In the genomic region with DNA sequence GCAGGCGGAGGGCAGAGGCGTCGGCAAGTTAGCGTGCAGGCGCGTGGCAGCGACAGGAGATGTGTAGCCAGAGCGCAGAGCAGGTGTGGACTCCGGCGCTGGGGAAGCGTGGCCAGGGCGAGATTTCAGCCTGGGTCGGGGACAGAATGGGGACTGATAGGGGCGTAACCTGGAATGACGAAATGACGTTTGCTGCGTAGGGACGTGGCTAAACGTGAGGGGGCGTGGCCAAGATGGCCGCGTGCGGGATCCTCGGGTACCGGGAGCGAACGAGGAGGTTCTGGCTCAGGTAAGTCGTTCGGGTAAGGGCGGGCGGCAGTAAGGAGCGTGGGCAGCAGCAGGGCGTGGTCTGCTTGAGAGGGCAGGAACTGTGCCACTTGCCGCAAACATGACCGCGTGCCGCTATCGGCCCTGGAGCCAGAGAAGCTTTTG, we compare ENCODE assay signal across 1 cellular context.
TF ChIP-seq lines count a peak whose summit lies in the region.

No MANE protein-coding gene starts in this region.

TF ChIP-seq in HEK293, 187 proteins besides CTCF, POLR2A, EP300 and RAD21 (continued from another document and continues in another):
- TF ChIP-seq ZNF280D (tag by site-specific recombination; IDR thresholded peaks at IDR 0.05) = no peak
- TF ChIP-seq ZNF239 (tag by site-specific recombination; IDR thresholded peaks at IDR 0.05) = no peak
- no peak for TF ChIP-seq ZNF426 (tag by site-specific recombination; IDR thresholded peaks at IDR 0.05)
- TF ChIP-seq ZNF701 (tag by site-specific recombination; IDR thresholded peaks at IDR 0.05) = no peak
- no peak for TF ChIP-seq MEIS1 (CRISPR knock-in tag; IDR thresholded peaks at IDR 0.05; ENCODE audit: borderline replicate concordance)
- TF ChIP-seq ZNF211 (tag by site-specific recombination; IDR thresholded peaks at IDR 0.05; ENCODE audit: low read depth) = no peak
- no peak for TF ChIP-seq ZFP37 (tag by site-specific recombination; IDR thresholded peaks at IDR 0.05)
- no peak for TF ChIP-seq ZNF776 (tag by site-specific recombination; IDR thresholded peaks at IDR 0.05; ENCODE audit: borderline replicate concordance)
- TF ChIP-seq ZNF423 (tag by site-specific recombination; IDR thresholded peaks at IDR 0.05) = no peak
- TF ChIP-seq ZNF398 (tag by site-specific recombination; IDR thresholded peaks at IDR 0.05) = no peak
- no peak for TF ChIP-seq ZSCAN30 (tag by site-specific recombination; IDR thresholded peaks at IDR 0.05)
- TF ChIP-seq, protein P1, sequence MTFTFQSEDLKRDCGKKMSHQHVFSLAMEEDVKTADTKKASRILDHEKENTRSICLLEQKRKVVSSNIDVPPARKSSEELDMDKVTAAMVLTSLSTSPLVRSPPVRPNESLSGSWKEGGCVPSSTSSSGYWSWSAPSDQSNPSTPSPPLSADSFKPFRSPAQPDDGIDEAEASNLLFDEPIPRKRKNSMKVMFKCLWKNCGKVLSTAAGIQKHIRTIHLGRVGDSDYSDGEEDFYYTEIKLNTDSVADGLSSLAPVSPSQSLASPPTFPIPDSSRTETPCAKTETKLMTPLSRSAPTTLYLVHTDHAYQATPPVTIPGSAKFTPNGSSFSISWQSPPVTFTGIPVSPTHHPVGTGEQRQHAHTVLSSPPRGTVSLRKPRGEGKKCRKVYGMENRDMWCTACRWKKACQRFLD (tag by site-specific recombination; IDR thresholded peaks at IDR 0.05) = no peak
- no peak for TF ChIP-seq ZNF670 (tag by site-specific recombination; IDR thresholded peaks at IDR 0.05; ENCODE audit: low read depth)
- TF ChIP-seq, protein P2, sequence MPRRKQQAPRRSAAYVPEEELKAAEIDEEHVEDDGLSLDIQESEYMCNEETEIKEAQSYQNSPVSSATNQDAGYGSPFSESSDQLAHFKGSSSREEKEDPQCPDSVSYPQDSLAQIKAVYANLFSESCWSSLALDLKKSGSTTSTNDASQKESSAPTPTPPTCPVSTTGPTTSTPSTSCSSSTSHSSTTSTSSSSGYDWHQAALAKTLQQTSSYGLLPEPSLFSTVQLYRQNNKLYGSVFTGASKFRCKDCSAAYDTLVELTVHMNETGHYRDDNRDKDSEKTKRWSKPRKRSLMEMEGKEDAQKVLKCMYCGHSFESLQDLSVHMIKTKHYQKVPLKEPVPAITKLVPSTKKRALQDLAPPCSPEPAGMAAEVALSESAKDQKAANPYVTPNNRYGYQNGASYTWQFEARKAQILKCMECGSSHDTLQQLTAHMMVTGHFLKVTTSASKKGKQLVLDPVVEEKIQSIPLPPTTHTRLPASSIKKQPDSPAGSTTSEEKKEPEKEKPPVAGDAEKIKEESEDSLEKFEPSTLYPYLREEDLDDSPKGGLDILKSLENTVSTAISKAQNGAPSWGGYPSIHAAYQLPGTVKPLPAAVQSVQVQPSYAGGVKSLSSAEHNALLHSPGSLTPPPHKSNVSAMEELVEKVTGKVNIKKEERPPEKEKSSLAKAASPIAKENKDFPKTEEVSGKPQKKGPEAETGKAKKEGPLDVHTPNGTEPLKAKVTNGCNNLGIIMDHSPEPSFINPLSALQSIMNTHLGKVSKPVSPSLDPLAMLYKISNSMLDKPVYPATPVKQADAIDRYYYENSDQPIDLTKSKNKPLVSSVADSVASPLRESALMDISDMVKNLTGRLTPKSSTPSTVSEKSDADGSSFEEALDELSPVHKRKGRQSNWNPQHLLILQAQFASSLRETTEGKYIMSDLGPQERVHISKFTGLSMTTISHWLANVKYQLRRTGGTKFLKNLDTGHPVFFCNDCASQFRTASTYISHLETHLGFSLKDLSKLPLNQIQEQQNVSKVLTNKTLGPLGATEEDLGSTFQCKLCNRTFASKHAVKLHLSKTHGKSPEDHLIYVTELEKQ (tag by site-specific recombination; IDR thresholded peaks at IDR 0.05; ENCODE audit: borderline replicate concordance) = no peak
- TF ChIP-seq ZNF830 (tag by site-specific recombination; IDR thresholded peaks at IDR 0.05; ENCODE audit: low read depth) = no peak
- TF ChIP-seq ZNF146 (tag by site-specific recombination; IDR thresholded peaks at IDR 0.05) = no peak
- TF ChIP-seq ZNF488 (tag by site-specific recombination; IDR thresholded peaks at IDR 0.05) = 0 out of 2 replicates have a peak, but pooled peaks have one; percentile 24
- no peak for TF ChIP-seq ZNF19 (tag by site-specific recombination; IDR thresholded peaks at IDR 0.05; ENCODE audit: low read depth)
- no peak for TF ChIP-seq ZFP41 (tag by site-specific recombination; IDR thresholded peaks at IDR 0.05; ENCODE audit: borderline replicate concordance)
- TF ChIP-seq ZNF837 (tag by site-specific recombination; IDR thresholded peaks at IDR 0.05) = no peak
- no peak for TF ChIP-seq ZNF658 (tag by site-specific recombination; IDR thresholded peaks at IDR 0.05)
- TF ChIP-seq TCF7L2 (IDR thresholded peaks at IDR 0.05; ENCODE audit: borderline replicate concordance, low read depth, low read length) = no peak
- TF ChIP-seq, protein P3, sequence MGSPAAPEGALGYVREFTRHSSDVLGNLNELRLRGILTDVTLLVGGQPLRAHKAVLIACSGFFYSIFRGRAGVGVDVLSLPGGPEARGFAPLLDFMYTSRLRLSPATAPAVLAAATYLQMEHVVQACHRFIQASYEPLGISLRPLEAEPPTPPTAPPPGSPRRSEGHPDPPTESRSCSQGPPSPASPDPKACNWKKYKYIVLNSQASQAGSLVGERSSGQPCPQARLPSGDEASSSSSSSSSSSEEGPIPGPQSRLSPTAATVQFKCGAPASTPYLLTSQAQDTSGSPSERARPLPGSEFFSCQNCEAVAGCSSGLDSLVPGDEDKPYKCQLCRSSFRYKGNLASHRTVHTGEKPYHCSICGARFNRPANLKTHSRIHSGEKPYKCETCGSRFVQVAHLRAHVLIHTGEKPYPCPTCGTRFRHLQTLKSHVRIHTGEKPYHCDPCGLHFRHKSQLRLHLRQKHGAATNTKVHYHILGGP (tag by site-specific recombination; IDR thresholded peaks at IDR 0.05) = no peak
- no peak for TF ChIP-seq ZNF561 (tag by site-specific recombination; IDR thresholded peaks at IDR 0.05; ENCODE audit: borderline replicate concordance)
- no peak for TF ChIP-seq ZBTB6 (tag by site-specific recombination; IDR thresholded peaks at IDR 0.05)
- TF ChIP-seq HOXA7 (CRISPR knock-in tag; IDR thresholded peaks at IDR 0.05; ENCODE audit: borderline replicate concordance) = no peak
- no peak; the same call in 1 of the 2 replicates for TF ChIP-seq GLIS2 (tag by site-specific recombination; IDR thresholded peaks at IDR 0.05)
- TF ChIP-seq, protein P4, sequence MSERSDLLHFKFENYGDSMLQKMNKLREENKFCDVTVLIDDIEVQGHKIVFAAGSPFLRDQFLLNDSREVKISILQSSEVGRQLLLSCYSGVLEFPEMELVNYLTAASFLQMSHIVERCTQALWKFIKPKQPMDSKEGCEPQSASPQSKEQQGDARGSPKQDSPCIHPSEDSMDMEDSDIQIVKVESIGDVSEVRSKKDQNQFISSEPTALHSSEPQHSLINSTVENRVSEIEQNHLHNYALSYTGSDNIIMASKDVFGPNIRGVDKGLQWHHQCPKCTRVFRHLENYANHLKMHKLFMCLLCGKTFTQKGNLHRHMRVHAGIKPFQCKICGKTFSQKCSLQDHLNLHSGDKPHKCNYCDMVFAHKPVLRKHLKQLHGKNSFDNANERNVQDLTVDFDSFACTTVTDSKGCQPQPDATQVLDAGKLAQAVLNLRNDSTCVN (tag by site-specific recombination; optimal IDR thresholded peaks at IDR 0.05) = peak; percentile 58
- no peak for TF ChIP-seq IKZF3 (tag by site-specific recombination; IDR thresholded peaks at IDR 0.05)
- TF ChIP-seq ZBTB21 (tag by site-specific recombination; IDR thresholded peaks at IDR 0.05) = peak; percentile 81
- peak; percentile 99 for TF ChIP-seq KLF1 (tag by site-specific recombination; IDR thresholded peaks at IDR 0.05)
- TF ChIP-seq ZNF449 (tag by site-specific recombination; IDR thresholded peaks at IDR 0.05) = peak; percentile 63; the same call in 1 of the 2 replicates
- peak; percentile 95 for TF ChIP-seq ZNF600 (tag by site-specific recombination; IDR thresholded peaks at IDR 0.05)
- TF ChIP-seq ZFP3 (tag by site-specific recombination; IDR thresholded peaks at IDR 0.05; ENCODE audit: low read depth) = no peak
- peak; percentile 99 for TF ChIP-seq SP3 (tag by site-specific recombination; IDR thresholded peaks at IDR 0.05)
- TF ChIP-seq, protein P5, sequence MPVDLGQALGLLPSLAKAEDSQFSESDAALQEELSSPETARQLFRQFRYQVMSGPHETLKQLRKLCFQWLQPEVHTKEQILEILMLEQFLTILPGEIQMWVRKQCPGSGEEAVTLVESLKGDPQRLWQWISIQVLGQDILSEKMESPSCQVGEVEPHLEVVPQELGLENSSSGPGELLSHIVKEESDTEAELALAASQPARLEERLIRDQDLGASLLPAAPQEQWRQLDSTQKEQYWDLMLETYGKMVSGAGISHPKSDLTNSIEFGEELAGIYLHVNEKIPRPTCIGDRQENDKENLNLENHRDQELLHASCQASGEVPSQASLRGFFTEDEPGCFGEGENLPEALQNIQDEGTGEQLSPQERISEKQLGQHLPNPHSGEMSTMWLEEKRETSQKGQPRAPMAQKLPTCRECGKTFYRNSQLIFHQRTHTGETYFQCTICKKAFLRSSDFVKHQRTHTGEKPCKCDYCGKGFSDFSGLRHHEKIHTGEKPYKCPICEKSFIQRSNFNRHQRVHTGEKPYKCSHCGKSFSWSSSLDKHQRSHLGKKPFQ (tag by site-specific recombination; IDR thresholded peaks at IDR 0.05) = no peak
- TF ChIP-seq ZNF169 (tag by site-specific recombination; IDR thresholded peaks at IDR 0.05) = no peak
